Comparison of ENCODE assay signal across 8 cellular contexts in genomic region chr18:69754108-69754507, GRCh38.
"Had no signal": no experiment of that assay in that cellular context is flagged by ENCODE, and none has a peak within 500 bp of the region (broad histone marks: within the 10 kb centered on the region; RNA-seq: fewer than 3 reads in every experiment).

No MANE protein-coding gene starts in this region.

- ATAC-seq: GM12878 had no signal

- DNase-seq: GDM1, GF-D8 had no signal

- FAIRE-seq: G401.6, GM12878, GM12891, GM12892, GM18507, GM19239 had no signal

- H3K4me3 ChIP-seq: GM12878 had no signal
